In genomic region chr5:136620016-136620419, GRCh38 we compare ENCODE assay signal across 1 cellular context.
TF ChIP-seq lines count a peak whose summit lies in the region.

No MANE protein-coding gene starts in this region.

TF ChIP-seq in K562, 482 proteins besides CTCF, POLR2A, EP300 and RAD21 (continued from another document and continues in another):
- TF ChIP-seq ZBTB9 (CRISPR knock-in tag; IDR thresholded peaks at IDR 0.05) (0 out of 2 replicates have a peak, but pooled peaks have one; percentile 21), SAFB2 (IDR thresholded peaks at IDR 0.05; ENCODE audit: borderline replicate concordance, low read depth, low read length, severe bottlenecking) (no peak), ZNF75A (CRISPR knock-in tag; IDR thresholded peaks at IDR 0.05) (peak; percentile 92), JUN (IDR thresholded peaks at IDR 0.05; ENCODE audit: borderline replicate concordance, low read depth, low read length) (peak; percentile 92), JUN (CRISPR knock-in tag; IDR thresholded peaks at IDR 0.05; ENCODE audit: borderline replicate concordance) (no peak), SRSF1 (IDR thresholded peaks at IDR 0.05; ENCODE audit: low read depth, low read length) (no peak), NR1H2 (CRISPR knock-in tag; IDR thresholded peaks at IDR 0.05) (no peak), ZNF165 (CRISPR knock-in tag; IDR thresholded peaks at IDR 0.05; ENCODE audit: borderline replicate concordance) (no peak), ZNF592 (IDR thresholded peaks at IDR 0.05) (no peak), ZKSCAN1 (IDR thresholded peaks at IDR 0.05; ENCODE audit: low read depth, low read length) (no peak), PBX2 (CRISPR knock-in tag; IDR thresholded peaks at IDR 0.05; ENCODE audit: low read depth) (no peak), PBX2 (tag; conservative IDR thresholded peaks at IDR 0.05; ENCODE audit: low read depth) (peak; percentile 18; the same call in 1 of the 2 replicates), ZNF717 (CRISPR knock-in tag; IDR thresholded peaks at IDR 0.05) (no peak), SP2 (IDR thresholded peaks at IDR 0.05; ENCODE audit: extremely low read depth, low read depth, low read length, poor library complexity, severe bottlenecking) (no peak), C11orf30 (IDR thresholded peaks at IDR 0.05; ENCODE audit: low read depth) (peak; percentile 79), MCM2 (IDR thresholded peaks at IDR 0.05; ENCODE audit: low read depth) (no peak), ZNF507 (tag; conservative IDR thresholded peaks at IDR 0.05) (no peak), SNRNP70 (optimal IDR thresholded peaks at IDR 0.05; ENCODE audit: low read depth, low read length) (no peak), DEAF1 (CRISPR knock-in tag; IDR thresholded peaks at IDR 0.05) (no peak), TSHZ1 (CRISPR knock-in tag; IDR thresholded peaks at IDR 0.05) (no peak), MYBL2 (IDR thresholded peaks at IDR 0.05; ENCODE audit: low read depth) (no peak), MYBL2 (CRISPR knock-in tag; IDR thresholded peaks at IDR 0.05; ENCODE audit: borderline replicate concordance) (no peak), RNF2 (IDR thresholded peaks at IDR 0.05) (peak; percentile 73; the same call in 1 of the 2 replicates), LARP7 (IDR thresholded peaks at IDR 0.05) (no peak), TBL1XR1 (IDR thresholded peaks at IDR 0.05; ENCODE audit: low read length in 2 of 2) (no peak; a peak in 1 of 4 replicates), E2F8 (IDR thresholded peaks at IDR 0.05; ENCODE audit: low read depth, partially characterized antibody) (no peak), MLLT1 (IDR thresholded peaks at IDR 0.05) (no peak), ZNF212 (CRISPR knock-in tag; IDR thresholded peaks at IDR 0.05) (no peak), TBP (optimal IDR thresholded peaks at IDR 0.05; ENCODE audit: low read depth, low read length) (no peak), KDM1A (IDR thresholded peaks at IDR 0.05) (peak; percentile 53 to 73), ARHGAP35 (IDR thresholded peaks at IDR 0.05; ENCODE audit: partially characterized antibody) (no peak), ZBTB11 (CRISPR knock-in tag; IDR thresholded peaks at IDR 0.05) (peak in 1 of 3 experiments; percentile 37; a peak in 1 of 6 replicates), PHB2 (IDR thresholded peaks at IDR 0.05; ENCODE audit: low read depth) (no peak), HDAC2 (IDR thresholded peaks at IDR 0.05) (peak; percentile 83; the same call in 1 of the 2 replicates), SMARCE1 (IDR thresholded peaks at IDR 0.05) (peak; percentile 88), CXXC5 (CRISPR knock-in tag; IDR thresholded peaks at IDR 0.05) (no peak), ZNF57 (CRISPR knock-in tag; IDR thresholded peaks at IDR 0.05) (no peak), HLTF (IDR thresholded peaks at IDR 0.05) (no peak), EP400 (IDR thresholded peaks at IDR 0.05) (no peak), E2F6 (IDR thresholded peaks at IDR 0.05; ENCODE audit: borderline replicate concordance in 1 of 2, extremely low read depth in 1 of 2, insufficient read depth in 1 of 2, insufficient read length in 1 of 2, low read depth in 1 of 2, low read length in 1 of 2, poor library complexity in 1 of 2, severe bottlenecking in 1 of 2) (no peak)
